ENCODE assay signal across 10 cellular contexts in genomic region chr16:47136101-47136820, GRCh38. TPM values are rescaled to one million over a fixed set of nuclear protein-coding genes. Genes with fewer than 3 reads are reported as not detected.
DNase-seq lines count a peak whose midpoint lies in the region; ATAC-seq lines count a peak whose summit lies in the region.
"Had no signal": no experiment of that assay in that cellular context is flagged by ENCODE, and none has a peak within 500 bp of the region (broad histone marks: within the 10 kb centered on the region; RNA-seq: fewer than 3 reads in every experiment).

No MANE protein-coding gene starts in this region.

- no peak for ATAC-seq in GM21526 (IDR thresholded peaks at IDR 0.05; ENCODE audit: low FRiP score, unreplicated experiment)

- no peak overlapping the region for H3K9ac ChIP-seq in BLaER1 treated with 17β-estradiol and CSF1 and Interleukin-3, amounts not matched to agents 10 nM and 100 nM

- H3K27ac ChIP-seq in BLaER1 treated with 17β-estradiol and CSF1 and Interleukin-3, amounts not matched to agents 10 nM and 100 nM, result no peak overlapping the region
- peak overlapping the region; percentile 52 for H3K27ac ChIP-seq in epithelial cell of prostate

- H3K4me1 ChIP-seq in BLaER1 treated with 17β-estradiol and CSF1 and Interleukin-3, amounts not matched to agents 10 nM and 100 nM, result peaks cover 7 to 49% (median 22%) of the 10 kb centered on the region in 10 experiments; a peak in 19 of 20 replicates

- no peaks in the 10 kb centered on the region for H3K9me3 ChIP-seq in BLaER1 treated with 17β-estradiol and CSF1 and Interleukin-3, amounts not matched to agents 10 nM and 100 nM (replicated peaks in 1 of 11)

- H3K4me3 ChIP-seq in BLaER1 treated with 17β-estradiol and CSF1 and Interleukin-3, amounts not matched to agents 10 nM and 100 nM, result no peak overlapping the region

- DNase-seq in H4 (ENCODE audit: low spot score) (peak; percentile 21), SW480 (ENCODE audit: low spot score) (peak; percentile 33), epithelial cell of prostate (ENCODE audit: low read depth, low spot score) (peak; percentile 37), DMS79 (lab: John Stamatoyannopoulos, UW) (no peak), GM19238 (ENCODE audit: insufficient read length, low spot score) (no peak), superior temporal gyrus (ENCODE audit: extremely low spot score) (no peak)
- DNase-seq: cortex of kidney, NCI-H2171 treated with DMSO at 0.1 percent for 48 hours had no signal

- H3K36me3 ChIP-seq in BLaER1 treated with 17β-estradiol and CSF1 and Interleukin-3, amounts not matched to agents 10 nM and 100 nM, result peaks cover 0 to 12% (median 0%) of the 10 kb centered on the region in 11 experiments; a peak in 3 of 22 replicates

- no peaks in the 10 kb centered on the region for H3K27me3 ChIP-seq in BLaER1 treated with 17β-estradiol and CSF1 and Interleukin-3, amounts not matched to agents 10 nM and 100 nM

- H3K4me2 ChIP-seq in BLaER1 treated with 17β-estradiol and CSF1 and Interleukin-3, amounts not matched to agents 10 nM and 100 nM, result peak overlapping the region; percentile 17 to 69 (median 57); a peak in 20 of 22 replicates

- peaks cover 0 to 97% (median 41%) of the 10 kb centered on the region in 11 experiments; a peak in 11 of 22 replicates for H4K20me1 ChIP-seq in BLaER1 treated with 17β-estradiol and CSF1 and Interleukin-3, amounts not matched to agents 10 nM and 100 nM

RNA-seq across cellular contexts. Expression of gene NETO2, which starts 7.5 kb away (rescaled TPM):
- 58.7 and 69.8 TPM in 2 replicates for total RNA-seq in H4 (2014; rRNA removed; shearing (Covaris generic))

Comparison
In these comparisons a context has a peak if more than half of its experiments do, and no peak if none do; other contexts are left out.
1. DNase-seq: peak in H4 (single experiment), SW480 (single experiment) and epithelial cell of prostate (single experiment); none in DMS79 (single experiment), GM19238 (single experiment) and superior temporal gyrus (single experiment).